Comparison of ENCODE assay signal across 18 cellular contexts in genomic region chr11:2976289-2977063, GRCh38. TPM values are rescaled to one million over a fixed set of nuclear protein-coding genes. Genes with fewer than 3 reads are reported as not detected.
DNase-seq lines count a peak whose midpoint lies in the region; ATAC-seq and TF ChIP-seq lines count a peak whose summit lies in the region.
"Had no signal": no experiment of that assay in that cellular context is flagged by ENCODE, and none has a peak within 500 bp of the region (broad histone marks: within the 10 kb centered on the region; RNA-seq: fewer than 3 reads in every experiment).

No MANE protein-coding gene starts in this region.

- H3K4me1 Mint-ChIP-seq in activated CD4-positive, alpha-beta T cell treated with anti-CD3 and anti-CD28 coated beads, Interleukin-2, amount 10 ng/mL, durations not matched to agents 24 days and 14 days = peaks cover 24% of the 10 kb centered on the region
- H3K4me1 Mint-ChIP-seq in CD8-positive, alpha-beta T cell (ENCODE audit: low read depth) = peaks cover 71% of the 10 kb centered on the region
- H3K4me1 Mint-ChIP-seq in activated T-helper 2 cell treated with anti-CD3 and anti-CD28 coated beads, Interferon-gamma antibody, Interleukin-2, Interleukin-4, amounts not matched to agents 10 μg/mL and 5 μg/mL and 100 μg/mL, durations not matched to agents 14 hours and 24 hours and 36 hours (ENCODE audit: low read depth) = peaks cover 18% of the 10 kb centered on the region
- H3K4me1 Mint-ChIP-seq in nephron progenitor cell = no peaks in the 10 kb centered on the region

- peaks cover 55% of the 10 kb centered on the region for H3K36me3 Mint-ChIP-seq in activated CD4-positive, alpha-beta T cell treated with anti-CD3 and anti-CD28 coated beads, Interleukin-2, amount 10 ng/mL, durations not matched to agents 24 days and 14 days (ENCODE audit: low read depth)
- H3K36me3 Mint-ChIP-seq in CD8-positive, alpha-beta T cell = peaks cover 76% of the 10 kb centered on the region
- H3K36me3 Mint-ChIP-seq in activated T-helper 2 cell treated with anti-CD3 and anti-CD28 coated beads, Interferon-gamma antibody, Interleukin-2, Interleukin-4, amounts not matched to agents 10 μg/mL and 5 μg/mL and 100 μg/mL, durations not matched to agents 14 hours and 24 hours and 36 hours (ENCODE audit: low read depth) = peaks cover 66% of the 10 kb centered on the region
- peaks cover 61% of the 10 kb centered on the region for H3K36me3 Mint-ChIP-seq in nephron progenitor cell (ENCODE audit: low read depth)

- H3K9me3 ChIP-seq in CD8-positive, alpha-beta T cell (ENCODE audit: low read length) = no peaks in the 10 kb centered on the region
- no peaks in the 10 kb centered on the region for H3K9me3 ChIP-seq in body of pancreas
- H3K9me3 ChIP-seq: pancreas had no signal

- no peak for ATAC-seq in CD8-positive, alpha-beta T cell
- ATAC-seq in body of pancreas = no peak
- no peak for ATAC-seq in GM18870 (IDR thresholded peaks at IDR 0.05; ENCODE audit: unreplicated experiment)

- no peak for DNase-seq in activated CD4-positive, alpha-beta T cell treated with anti-CD3 and anti-CD28 coated beads, Interleukin-2, amount 10 ng/mL, durations not matched to agents 24 days and 14 days
- DNase-seq in activated CD4-positive, alpha-beta T cell treated with anti-CD3 and anti-CD28 coated beads, Interleukin-2, amount 50 U/mL, for 48 hours = no peak
- no peak for DNase-seq in CD8-positive, alpha-beta T cell
- DNase-seq in activated T-helper 2 cell treated with anti-CD3 and anti-CD28 coated beads, Interferon-gamma antibody, Interleukin-2, Interleukin-4, amounts not matched to agents 10 μg/mL and 5 μg/mL and 100 μg/mL, durations not matched to agents 14 hours and 24 hours and 36 hours (ENCODE audit: low spot score) = no peak
- no peak for DNase-seq in nephron progenitor cell
- no peak for DNase-seq in body of pancreas
- no peak for DNase-seq in stimulated activated CD4-positive, alpha-beta T cell treated with anti-CD3 and anti-CD28 coated beads, Interleukin-4, amount 100 ng/mL, for 24 hours
- DNase-seq: activated gamma-delta T cell, DMS79 treated with DMSO at 0.1 percent for 48 hours, NCI-H1092, pancreas had no signal

- no peak overlapping the region for H3K27ac ChIP-seq in CD8-positive, alpha-beta T cell (ENCODE audit: low read depth, low read length)
- no peak overlapping the region for H3K27ac ChIP-seq in body of pancreas
- H3K27ac ChIP-seq: brain microvascular endothelial cell, epithelial cell of prostate, HL-60, pancreas, skin epidermis had no signal

- no peaks in the 10 kb centered on the region for H3K9me3 Mint-ChIP-seq in activated CD4-positive, alpha-beta T cell treated with anti-CD3 and anti-CD28 coated beads, Interleukin-2, amount 10 ng/mL, durations not matched to agents 24 days and 14 days
- no peaks in the 10 kb centered on the region for H3K9me3 Mint-ChIP-seq in CD8-positive, alpha-beta T cell
- H3K9me3 Mint-ChIP-seq in activated T-helper 2 cell treated with anti-CD3 and anti-CD28 coated beads, Interferon-gamma antibody, Interleukin-2, Interleukin-4, amounts not matched to agents 10 μg/mL and 5 μg/mL and 100 μg/mL, durations not matched to agents 14 hours and 24 hours and 36 hours = no peaks in the 10 kb centered on the region
- H3K9me3 Mint-ChIP-seq in nephron progenitor cell = no peaks in the 10 kb centered on the region
- H3K9me3 Mint-ChIP-seq: type B pancreatic cell had no signal

- WGBS in body of pancreas, 2 donors = 77 to 84% methylated on average over 6 of the region's 6 CpGs

- intact Hi-C loops in activated CD4-positive, alpha-beta T cell treated with anti-CD3 and anti-CD28 coated beads, Interleukin-2, amount 10 ng/mL, durations not matched to agents 24 days and 14 days (cut with micrococcal nuclease) = loop anchor here (5.0 kb wide), 1 partner anchor 44 kb away; no protein-coding TSS in a partner anchor
- intact Hi-C loops in CD8-positive, alpha-beta T cell (cut with DNase I, micrococcal nuclease) = loop anchor here (2.0 to 5.0 kb wide), 2 partner anchors 14 to 241 kb away; partner anchors contain the start of gene MRGPRG (in 1 of the 2)
- intact Hi-C loops in activated T-helper 2 cell treated with anti-CD3 and anti-CD28 coated beads, Interferon-gamma antibody, Interleukin-2, Interleukin-4, amounts not matched to agents 10 μg/mL and 5 μg/mL and 100 μg/mL, durations not matched to agents 14 hours and 24 hours and 36 hours (cut with micrococcal nuclease) = no loop called here
- intact Hi-C loops in body of pancreas (cut with DNase I) = no loop called here

- peaks cover 66% of the 10 kb centered on the region for H3K36me3 ChIP-seq in CD8-positive, alpha-beta T cell (ENCODE audit: insufficient read depth, low read length)
- peaks cover 0 to 31% of the 10 kb centered on the region in 2 donors for H3K36me3 ChIP-seq in body of pancreas (replicated peaks in 1 of 2; ENCODE audit: insufficient read depth in 1 of 2, low read depth in 2 of 2)

- CTCF ChIA-PET in CD8-positive, alpha-beta T cell (lab: Charles Lee) = interaction anchor here (0.7 to 4.5 kb wide), 27 partner anchors 10 to 440 kb away, joined by 3 to 92 read pairs (median 5); partner anchors contain the start of gene NAP1L4

- peaks cover 32% of the 10 kb centered on the region for H3K4me1 ChIP-seq in CD8-positive, alpha-beta T cell (ENCODE audit: insufficient read depth, low read length)
- no peaks in the 10 kb centered on the region for H3K4me1 ChIP-seq in body of pancreas
- H3K4me1 ChIP-seq: pancreas had no signal

- peak overlapping the region; percentile 65 for H3K27ac Mint-ChIP-seq in activated CD4-positive, alpha-beta T cell treated with anti-CD3 and anti-CD28 coated beads, Interleukin-2, amount 10 ng/mL, durations not matched to agents 24 days and 14 days
- H3K27ac Mint-ChIP-seq in CD8-positive, alpha-beta T cell = peak overlapping the region; percentile 47
- H3K27ac Mint-ChIP-seq in activated T-helper 2 cell treated with anti-CD3 and anti-CD28 coated beads, Interferon-gamma antibody, Interleukin-2, Interleukin-4, amounts not matched to agents 10 μg/mL and 5 μg/mL and 100 μg/mL, durations not matched to agents 14 hours and 24 hours and 36 hours = peak overlapping the region; percentile 3
- peak overlapping the region; percentile 78 for H3K27ac Mint-ChIP-seq in nephron progenitor cell
- H3K27ac Mint-ChIP-seq: type B pancreatic cell had no signal

- POLR2A ChIA-PET in CD8-positive, alpha-beta T cell (lab: Charles Lee) = interaction anchor here (1.0 to 1.9 kb wide), 5 partner anchors 13 to 45 kb away, joined by 3 to 10 read pairs (median 3); no protein-coding TSS in a partner anchor

- H3K27me3 ChIP-seq in CD8-positive, alpha-beta T cell (ENCODE audit: insufficient read depth, low read length) = no peaks in the 10 kb centered on the region
- H3K27me3 ChIP-seq in body of pancreas = no peaks in the 10 kb centered on the region
- H3K27me3 ChIP-seq: brain microvascular endothelial cell, pancreas had no signal

- H3K27me3 Mint-ChIP-seq in activated CD4-positive, alpha-beta T cell treated with anti-CD3 and anti-CD28 coated beads, Interleukin-2, amount 10 ng/mL, durations not matched to agents 24 days and 14 days = no peaks in the 10 kb centered on the region
- no peaks in the 10 kb centered on the region for H3K27me3 Mint-ChIP-seq in CD8-positive, alpha-beta T cell (ENCODE audit: low read depth)
- no peaks in the 10 kb centered on the region for H3K27me3 Mint-ChIP-seq in activated T-helper 2 cell treated with anti-CD3 and anti-CD28 coated beads, Interferon-gamma antibody, Interleukin-2, Interleukin-4, amounts not matched to agents 10 μg/mL and 5 μg/mL and 100 μg/mL, durations not matched to agents 14 hours and 24 hours and 36 hours (ENCODE audit: low read depth)
- no peaks in the 10 kb centered on the region for H3K27me3 Mint-ChIP-seq in nephron progenitor cell (ENCODE audit: low read depth, poor library complexity)
- H3K27me3 Mint-ChIP-seq: type B pancreatic cell had no signal

- no peak for TF ChIP-seq CTCF in CD8-positive, alpha-beta T cell (IDR thresholded peaks at IDR 0.05)
- TF ChIP-seq CTCF in nephron progenitor cell (IDR thresholded peaks at IDR 0.05) (no peak), body of pancreas (IDR thresholded peaks at IDR 0.05) (no peak)

- no peak for TF ChIP-seq POLR2A in body of pancreas (IDR thresholded peaks at IDR 0.05)

- H3K4me3 Mint-ChIP-seq in activated CD4-positive, alpha-beta T cell treated with anti-CD3 and anti-CD28 coated beads, Interleukin-2, amount 10 ng/mL, durations not matched to agents 24 days and 14 days = no peak overlapping the region
- no peak overlapping the region for H3K4me3 Mint-ChIP-seq in CD8-positive, alpha-beta T cell
- H3K4me3 Mint-ChIP-seq in activated T-helper 2 cell treated with anti-CD3 and anti-CD28 coated beads, Interferon-gamma antibody, Interleukin-2, Interleukin-4, amounts not matched to agents 10 μg/mL and 5 μg/mL and 100 μg/mL, durations not matched to agents 14 hours and 24 hours and 36 hours (ENCODE audit: low read depth) = no peak overlapping the region
- no peak overlapping the region for H3K4me3 Mint-ChIP-seq in nephron progenitor cell
- H3K4me3 Mint-ChIP-seq: type B pancreatic cell had no signal

- H3K4me3 ChIP-seq in CD8-positive, alpha-beta T cell (ENCODE audit: low read depth, low read length) = no peak overlapping the region
- H3K4me3 ChIP-seq in body of pancreas = no peak overlapping the region
- H3K4me3 ChIP-seq: pancreas, skin epidermis had no signal

RNA-seq across cellular contexts. Expression of gene NAP1L4, which starts 15.7 kb away (rescaled TPM):
- 263 and 272 TPM in 2 replicates for total RNA-seq in activated CD4-positive, alpha-beta T cell treated with anti-CD3 and anti-CD28 coated beads, Interleukin-2, amount 10 ng/mL, durations not matched to agents 24 days and 14 days
- total RNA-seq in CD8-positive, alpha-beta T cell = 100 to 1,000 TPM; 276 to 290 TPM
- 267 and 286 TPM in 2 replicates for total RNA-seq in activated T-helper 2 cell treated with anti-CD3 and anti-CD28 coated beads, Interferon-gamma antibody, Interleukin-2, Interleukin-4, amounts not matched to agents 10 μg/mL and 5 μg/mL and 100 μg/mL, durations not matched to agents 14 hours and 24 hours and 36 hours
- total RNA-seq in body of pancreas = 10 to 100 TPM; 45.9 to 57.7 TPM

RNA-seq across cellular contexts. Expression of gene PHLDA2, which starts 47.3 kb away (rescaled TPM):
- total RNA-seq in activated CD4-positive, alpha-beta T cell treated with anti-CD3 and anti-CD28 coated beads, Interleukin-2, amount 10 ng/mL, durations not matched to agents 24 days and 14 days = 25.5 and 26.7 TPM in 2 replicates
- 1 to 10 TPM in 1 of 2 experiments, under 1 TPM in 1; 0.61 to 1.6 TPM for total RNA-seq in CD8-positive, alpha-beta T cell
- total RNA-seq in activated T-helper 2 cell treated with anti-CD3 and anti-CD28 coated beads, Interferon-gamma antibody, Interleukin-2, Interleukin-4, amounts not matched to agents 10 μg/mL and 5 μg/mL and 100 μg/mL, durations not matched to agents 14 hours and 24 hours and 36 hours = 34.5 and 34.7 TPM in 2 replicates
- 1 to 10 TPM in 1 of 2 donors, not detected in 1; 4.2 TPM for total RNA-seq in body of pancreas
- total RNA-seq: frontal cortex had no signal

Comparison
In these comparisons a context has a peak if more than half of its experiments do, and no peak if none do; other contexts are left out.
1. H3K27ac Mint-ChIP-seq: peak in every context shown above with its lines; median percentile 78 in nephron progenitor cell; 65 in activated CD4-positive, alpha-beta T cell treated with anti-CD3 and anti-CD28 coated beads, Interleukin-2, amount 10 ng/mL, durations not matched to agents 24 days and 14 days; 47 in CD8-positive, alpha-beta T cell; 3 in activated T-helper 2 cell treated with anti-CD3 and anti-CD28 coated beads, Interferon-gamma antibody, Interleukin-2, Interleukin-4, amounts not matched to agents 10 μg/mL and 5 μg/mL and 100 μg/mL, durations not matched to agents 14 hours and 24 hours and 36 hours.
2. intact Hi-C loops: an anchor here in activated CD4-positive, alpha-beta T cell treated with anti-CD3 and anti-CD28 coated beads, Interleukin-2, amount 10 ng/mL, durations not matched to agents 24 days and 14 days (5.0 kb wide) and CD8-positive, alpha-beta T cell (2.0 to 5.0 kb wide); none called in activated T-helper 2 cell treated with anti-CD3 and anti-CD28 coated beads, Interferon-gamma antibody, Interleukin-2, Interleukin-4, amounts not matched to agents 10 μg/mL and 5 μg/mL and 100 μg/mL, durations not matched to agents 14 hours and 24 hours and 36 hours and body of pancreas.